Comparison of ENCODE assay signal across 1 cellular context in the genomic region with DNA sequence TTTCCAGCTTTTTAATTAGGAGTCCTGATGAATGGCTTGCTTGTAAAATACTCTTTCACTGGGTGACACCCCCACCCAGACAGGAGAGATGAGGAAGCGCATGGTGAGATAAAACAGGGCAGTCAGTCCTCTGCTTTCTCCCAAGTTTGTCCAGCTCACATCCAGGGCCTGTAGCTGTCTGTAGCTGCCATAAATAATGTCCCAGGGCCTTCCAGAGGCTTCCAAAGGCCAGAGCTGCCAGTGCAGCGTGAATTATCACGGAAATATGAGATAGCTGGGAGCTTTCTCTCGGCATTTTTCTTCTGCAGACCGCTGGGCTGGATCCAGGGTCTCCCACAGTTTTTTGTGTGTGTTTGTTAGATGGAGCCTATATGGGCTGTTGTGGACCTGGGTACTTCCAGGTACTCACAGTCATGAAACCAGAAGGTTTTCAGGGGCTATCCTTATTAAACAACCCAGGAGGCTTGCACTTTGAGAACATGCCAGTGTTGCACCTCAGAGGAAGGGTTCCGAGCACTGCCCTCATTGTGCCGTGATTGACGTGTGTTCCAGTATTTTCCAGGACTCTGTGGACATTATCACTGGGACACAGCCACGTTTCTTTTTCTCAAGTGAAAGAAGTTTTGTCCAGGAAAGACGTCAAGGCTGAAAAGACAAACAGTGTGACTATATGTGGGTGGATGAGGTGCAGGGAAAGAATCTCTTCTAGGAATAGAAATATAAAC.
TF ChIP-seq lines count a peak whose summit lies in the region.

No MANE protein-coding gene starts in this region.

TF ChIP-seq in H1, 55 proteins besides CTCF, POLR2A, EP300 and RAD21 (continued from another document):
- TF ChIP-seq SUZ12 (IDR thresholded peaks at IDR 0.05; ENCODE audit: low read length) (no peak), CEBPB (IDR thresholded peaks at IDR 0.05; ENCODE audit: low read depth, low read length) (no peak), KDM1A (IDR thresholded peaks at IDR 0.05; ENCODE audit: borderline replicate concordance, low read length) (no peak), TCF12 (IDR thresholded peaks at IDR 0.05; ENCODE audit: low read depth, low read length) (no peak), BCL11A (IDR thresholded peaks at IDR 0.05; ENCODE audit: low read depth in 2 of 2, low read length in 2 of 2) (no peak), KDM4A (IDR thresholded peaks at IDR 0.05; ENCODE audit: low read depth, low read length, severe bottlenecking) (no peak), CHD1 (IDR thresholded peaks at IDR 0.05; ENCODE audit: low read depth, low read length) (no peak)
- TF ChIP-seq, protein P1, sequence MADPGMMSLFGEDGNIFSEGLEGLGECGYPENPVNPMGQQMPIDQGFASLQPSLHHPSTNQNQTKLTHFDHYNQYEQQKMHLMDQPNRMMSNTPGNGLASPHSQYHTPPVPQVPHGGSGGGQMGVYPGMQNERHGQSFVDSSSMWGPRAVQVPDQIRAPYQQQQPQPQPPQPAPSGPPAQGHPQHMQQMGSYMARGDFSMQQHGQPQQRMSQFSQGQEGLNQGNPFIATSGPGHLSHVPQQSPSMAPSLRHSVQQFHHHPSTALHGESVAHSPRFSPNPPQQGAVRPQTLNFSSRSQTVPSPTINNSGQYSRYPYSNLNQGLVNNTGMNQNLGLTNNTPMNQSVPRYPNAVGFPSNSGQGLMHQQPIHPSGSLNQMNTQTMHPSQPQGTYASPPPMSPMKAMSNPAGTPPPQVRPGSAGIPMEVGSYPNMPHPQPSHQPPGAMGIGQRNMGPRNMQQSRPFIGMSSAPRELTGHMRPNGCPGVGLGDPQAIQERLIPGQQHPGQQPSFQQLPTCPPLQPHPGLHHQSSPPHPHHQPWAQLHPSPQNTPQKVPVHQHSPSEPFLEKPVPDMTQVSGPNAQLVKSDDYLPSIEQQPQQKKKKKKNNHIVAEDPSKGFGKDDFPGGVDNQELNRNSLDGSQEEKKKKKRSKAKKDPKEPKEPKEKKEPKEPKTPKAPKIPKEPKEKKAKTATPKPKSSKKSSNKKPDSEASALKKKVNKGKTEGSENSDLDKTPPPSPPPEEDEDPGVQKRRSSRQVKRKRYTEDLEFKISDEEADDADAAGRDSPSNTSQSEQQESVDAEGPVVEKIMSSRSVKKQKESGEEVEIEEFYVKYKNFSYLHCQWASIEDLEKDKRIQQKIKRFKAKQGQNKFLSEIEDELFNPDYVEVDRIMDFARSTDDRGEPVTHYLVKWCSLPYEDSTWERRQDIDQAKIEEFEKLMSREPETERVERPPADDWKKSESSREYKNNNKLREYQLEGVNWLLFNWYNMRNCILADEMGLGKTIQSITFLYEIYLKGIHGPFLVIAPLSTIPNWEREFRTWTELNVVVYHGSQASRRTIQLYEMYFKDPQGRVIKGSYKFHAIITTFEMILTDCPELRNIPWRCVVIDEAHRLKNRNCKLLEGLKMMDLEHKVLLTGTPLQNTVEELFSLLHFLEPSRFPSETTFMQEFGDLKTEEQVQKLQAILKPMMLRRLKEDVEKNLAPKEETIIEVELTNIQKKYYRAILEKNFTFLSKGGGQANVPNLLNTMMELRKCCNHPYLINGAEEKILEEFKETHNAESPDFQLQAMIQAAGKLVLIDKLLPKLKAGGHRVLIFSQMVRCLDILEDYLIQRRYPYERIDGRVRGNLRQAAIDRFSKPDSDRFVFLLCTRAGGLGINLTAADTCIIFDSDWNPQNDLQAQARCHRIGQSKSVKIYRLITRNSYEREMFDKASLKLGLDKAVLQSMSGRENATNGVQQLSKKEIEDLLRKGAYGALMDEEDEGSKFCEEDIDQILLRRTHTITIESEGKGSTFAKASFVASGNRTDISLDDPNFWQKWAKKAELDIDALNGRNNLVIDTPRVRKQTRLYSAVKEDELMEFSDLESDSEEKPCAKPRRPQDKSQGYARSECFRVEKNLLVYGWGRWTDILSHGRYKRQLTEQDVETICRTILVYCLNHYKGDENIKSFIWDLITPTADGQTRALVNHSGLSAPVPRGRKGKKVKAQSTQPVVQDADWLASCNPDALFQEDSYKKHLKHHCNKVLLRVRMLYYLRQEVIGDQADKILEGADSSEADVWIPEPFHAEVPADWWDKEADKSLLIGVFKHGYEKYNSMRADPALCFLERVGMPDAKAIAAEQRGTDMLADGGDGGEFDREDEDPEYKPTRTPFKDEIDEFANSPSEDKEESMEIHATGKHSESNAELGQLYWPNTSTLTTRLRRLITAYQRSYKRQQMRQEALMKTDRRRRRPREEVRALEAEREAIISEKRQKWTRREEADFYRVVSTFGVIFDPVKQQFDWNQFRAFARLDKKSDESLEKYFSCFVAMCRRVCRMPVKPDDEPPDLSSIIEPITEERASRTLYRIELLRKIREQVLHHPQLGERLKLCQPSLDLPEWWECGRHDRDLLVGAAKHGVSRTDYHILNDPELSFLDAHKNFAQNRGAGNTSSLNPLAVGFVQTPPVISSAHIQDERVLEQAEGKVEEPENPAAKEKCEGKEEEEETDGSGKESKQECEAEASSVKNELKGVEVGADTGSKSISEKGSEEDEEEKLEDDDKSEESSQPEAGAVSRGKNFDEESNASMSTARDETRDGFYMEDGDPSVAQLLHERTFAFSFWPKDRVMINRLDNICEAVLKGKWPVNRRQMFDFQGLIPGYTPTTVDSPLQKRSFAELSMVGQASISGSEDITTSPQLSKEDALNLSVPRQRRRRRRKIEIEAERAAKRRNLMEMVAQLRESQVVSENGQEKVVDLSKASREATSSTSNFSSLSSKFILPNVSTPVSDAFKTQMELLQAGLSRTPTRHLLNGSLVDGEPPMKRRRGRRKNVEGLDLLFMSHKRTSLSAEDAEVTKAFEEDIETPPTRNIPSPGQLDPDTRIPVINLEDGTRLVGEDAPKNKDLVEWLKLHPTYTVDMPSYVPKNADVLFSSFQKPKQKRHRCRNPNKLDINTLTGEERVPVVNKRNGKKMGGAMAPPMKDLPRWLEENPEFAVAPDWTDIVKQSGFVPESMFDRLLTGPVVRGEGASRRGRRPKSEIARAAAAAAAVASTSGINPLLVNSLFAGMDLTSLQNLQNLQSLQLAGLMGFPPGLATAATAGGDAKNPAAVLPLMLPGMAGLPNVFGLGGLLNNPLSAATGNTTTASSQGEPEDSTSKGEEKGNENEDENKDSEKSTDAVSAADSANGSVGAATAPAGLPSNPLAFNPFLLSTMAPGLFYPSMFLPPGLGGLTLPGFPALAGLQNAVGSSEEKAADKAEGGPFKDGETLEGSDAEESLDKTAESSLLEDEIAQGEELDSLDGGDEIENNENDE (IDR thresholded peaks at IDR 0.05; ENCODE audit: insufficient replicate concordance, low read length): no peak
